Comparison of ENCODE assay signal across 30 cellular contexts in the genomic region with DNA sequence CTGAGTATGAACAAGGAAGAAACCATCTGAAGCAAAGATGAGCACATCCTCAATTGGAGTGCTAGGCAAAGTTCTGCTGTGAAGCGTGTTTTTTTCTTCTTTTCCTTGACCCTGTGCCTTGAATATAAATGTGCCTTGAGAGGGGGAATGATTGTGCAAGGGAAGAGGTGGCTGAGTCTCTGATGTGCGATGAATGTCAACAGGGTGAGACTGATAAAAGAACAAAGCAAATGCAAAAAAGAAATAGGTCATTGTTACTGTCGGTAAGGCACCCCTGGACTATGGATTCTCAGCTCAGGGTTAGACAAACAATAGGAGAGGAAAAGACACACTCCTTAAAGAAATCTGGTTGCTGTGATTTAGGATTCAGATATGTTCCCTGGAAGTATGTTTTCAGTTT.
"Had no signal": no experiment of that assay in that cellular context is flagged by ENCODE, and none has a peak within 500 bp of the region (broad histone marks: within the 10 kb centered on the region; RNA-seq: fewer than 3 reads in every experiment).

No MANE protein-coding gene starts in this region.

- H3K27ac ChIP-seq: ascending aorta, cardiac muscle cell, VCaP had no signal

- H3K27me3 ChIP-seq: ascending aorta, cardiac muscle cell had no signal

- H3K36me3 ChIP-seq: ascending aorta, cardiac muscle cell had no signal

- ATAC-seq: activated CD8-positive, alpha-beta memory T cell treated with anti-CD3 and anti-CD28 coated beads, Interleukin-2, amount 10 ng/mL, durations not matched to agents 7 days and 5 days; activated CD8-positive, alpha-beta T cell treated with anti-CD3 and anti-CD28 coated beads, Interleukin-2, amount 10 ng/mL, durations not matched to agents 7 days and 5 days; activated naive CD8-positive, alpha-beta T cell treated with anti-CD3 and anti-CD28 coated beads, Interleukin-2, amount 50 U/mL, for 24 hours had no signal

- H3K9me3 ChIP-seq: ascending aorta had no signal

- H3K4me3 ChIP-seq: ascending aorta, cardiac muscle cell had no signal

- FAIRE-seq: bronchial epithelial cell, TTC549 had no signal

- DNase-seq: activated B cell treated with CpG ODN at 0.5 μM for 24 hours; activated CD4-positive, alpha-beta memory T cell treated with anti-CD3 and anti-CD28 coated beads, Interleukin-2, amount 10 ng/mL, durations not matched to agents 7 days and 5 days; activated CD4-positive, alpha-beta T cell treated with anti-CD3 and anti-CD28 coated beads for 48 hours; activated CD4-positive, alpha-beta T cell treated with anti-CD3 and anti-CD28 coated beads, Interleukin-2, amount 10 ng/mL, durations not matched to agents 7 days and 5 days; activated CD4-positive, alpha-beta T cell treated with anti-CD3 and anti-CD28 coated beads, Interleukin-2, amount 50 U/mL, for 48 hours; activated CD4-positive, CD25-positive, alpha-beta regulatory T cell treated with anti-CD3 and anti-CD28 coated beads, Interleukin-2, amount 50 U/mL, for 72 hours; activated CD8-positive, alpha-beta memory T cell treated with anti-CD3 and anti-CD28 coated beads for 24 hours; activated CD8-positive, alpha-beta memory T cell treated with anti-CD3 and anti-CD28 coated beads, Interleukin-2, amount 10 ng/mL, durations not matched to agents 7 days and 5 days; activated CD8-positive, alpha-beta memory T cell treated with anti-CD3 and anti-CD28 coated beads, Interleukin-2, amount 50 U/mL, for 48 hours; activated CD8-positive, alpha-beta T cell treated with anti-CD3 and anti-CD28 coated beads, Interleukin-2, amount 10 ng/mL, durations not matched to agents 7 days and 5 days; activated effector memory CD4-positive, alpha-beta T cell treated with Interleukin-2 at 50 U/mL for 16 hours; activated gamma-delta T cell; activated naive CD4-positive, alpha-beta T cell treated with anti-CD3 and anti-CD28 coated beads, Interleukin-2, amount 10 ng/mL, durations not matched to agents 7 days and 5 days; activated naive CD4-positive, alpha-beta T cell treated with Interleukin-2 at 50 U/mL for 16 hours; activated naive CD8-positive, alpha-beta T cell treated with anti-CD3 and anti-CD28 coated beads, Interleukin-2, amount 10 ng/mL, durations not matched to agents 7 days and 5 days; activated naive CD8-positive, alpha-beta T cell treated with anti-CD3 and anti-CD28 coated beads, Interleukin-2, amount 50 U/mL, for 24 hours; activated T-cell treated with anti-CD3 and anti-CD28 coated beads, Interleukin-2, amount 50 U/mL, for 24 hours; activated T-cell treated with anti-CD3 and anti-CD28 coated beads, Interleukin-2, amount 50 U/mL, for 48 hours; amygdala; anterior cingulate cortex; caudate nucleus; SW 1271; T-helper 1 cell; T-helper 2 cell; T-helper 9 cell had no signal

- H3K4me1 ChIP-seq: ascending aorta had no signal
